8 cellular contexts compared by ENCODE assay signal in genomic region chr10:13162013-13162364, GRCh38. TPM values are rescaled to one million over a fixed set of nuclear protein-coding genes. Genes with fewer than 3 reads are reported as not detected.
DNase-seq lines count a peak whose midpoint lies in the region; ATAC-seq and TF ChIP-seq lines count a peak whose summit lies in the region.

No MANE protein-coding gene starts in this region.

- intact Hi-C loops in Calu3 (cut with micrococcal nuclease; ENCODE audit: unreplicated experiment) = loop anchor here (5.0 kb wide), 1 partner anchor 370 kb away; no protein-coding TSS in a partner anchor

- TF ChIP-seq EP300 in Ishikawa (IDR thresholded peaks at IDR 0.05; ENCODE audit: borderline replicate concordance) = no peak

- H3K27me3 Mint-ChIP-seq in Calu3 (ENCODE audit: unreplicated experiment) = no peaks in the 10 kb centered on the region

- H3K4me3 ChIP-seq in neuron (ENCODE audit: low read length) = peak overlapping the region; percentile 66

- H3K27me3 ChIP-seq in neuron (ENCODE audit: insufficient read depth, low read length) = no peaks in the 10 kb centered on the region

- TF ChIP-seq CTCF in Calu3 (IDR thresholded peaks at IDR 0.05; ENCODE audit: unreplicated experiment) = no peak

- peaks cover 19% of the 10 kb centered on the region for H3K4me1 Mint-ChIP-seq in Calu3 (ENCODE audit: low read depth, unreplicated experiment)

- H3K36me3 Mint-ChIP-seq in Calu3 (ENCODE audit: insufficient read depth, unreplicated experiment) = peaks cover 33% of the 10 kb centered on the region

- ATAC-seq in GM19397 (IDR thresholded peaks at IDR 0.05; ENCODE audit: unreplicated experiment) = no peak
- no peak for ATAC-seq in HG03378 (IDR thresholded peaks at IDR 0.05; ENCODE audit: unreplicated experiment)
- no peak for ATAC-seq in HG03520 (IDR thresholded peaks at IDR 0.05; ENCODE audit: unreplicated experiment)

- H3K9me3 Mint-ChIP-seq in Calu3 (ENCODE audit: low read depth, unreplicated experiment) = no peaks in the 10 kb centered on the region

- no TSS peak for BruUV-seq in Calu3 (replicated peaks; lab: Mats Ljungman, UMichigan)

- H3K4me3 Mint-ChIP-seq in Calu3 (ENCODE audit: low read depth, unreplicated experiment) = peak overlapping the region; percentile 87

- H3K4me1 ChIP-seq in neuron (ENCODE audit: insufficient read depth, low read length) = peaks cover 13% of the 10 kb centered on the region

- no peaks in the 10 kb centered on the region for H3K9me3 ChIP-seq in neuron (ENCODE audit: low read length)

- CTCF ChIA-PET in Calu3 (lab: Charles Lee) = interaction anchor here (0.6 to 1.8 kb wide), 2 partner anchors 14 to 154 kb away, joined by 3 read pairs; no protein-coding TSS in a partner anchor

- peak; percentile 5 for DNase-seq in Calu3
- DNase-seq in cerebellar cortex (ENCODE audit: low spot score) = peak; percentile 11
- no peak for DNase-seq in NK-92 (lab: John Stamatoyannopoulos, UW; ENCODE audit: unreplicated experiment)

- H2AFZ ChIP-seq in neuron (ENCODE audit: low read depth, low read length) = peak overlapping the region; percentile 63

- no peak for TF ChIP-seq RAD21 in Ishikawa (IDR thresholded peaks at IDR 0.05; ENCODE audit: low read depth)

- peak overlapping the region; percentile 68 for H3K27ac Mint-ChIP-seq in Calu3 (ENCODE audit: unreplicated experiment)

- peaks cover 19% of the 10 kb centered on the region for H3K36me3 ChIP-seq in neuron (ENCODE audit: insufficient read depth, low read length)

TF ChIP-seq in Ishikawa, 13 proteins besides CTCF, POLR2A, EP300 and RAD21:
- TF ChIP-seq, protein P1, sequence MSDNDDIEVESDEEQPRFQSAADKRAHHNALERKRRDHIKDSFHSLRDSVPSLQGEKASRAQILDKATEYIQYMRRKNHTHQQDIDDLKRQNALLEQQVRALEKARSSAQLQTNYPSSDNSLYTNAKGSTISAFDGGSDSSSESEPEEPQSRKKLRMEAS (IDR thresholded peaks at IDR 0.05) = 0 out of 2 replicates have a peak, but pooled peaks have one; percentile 4
- TF ChIP-seq TAF1 (IDR thresholded peaks at IDR 0.05; ENCODE audit: low read depth) (no peak), NFIC (IDR thresholded peaks at IDR 0.05) (no peak), CEBPB (IDR thresholded peaks at IDR 0.05) (no peak), CREB1 (IDR thresholded peaks at IDR 0.05; ENCODE audit: low read depth) (no peak)
- TF ChIP-seq, protein P2, sequence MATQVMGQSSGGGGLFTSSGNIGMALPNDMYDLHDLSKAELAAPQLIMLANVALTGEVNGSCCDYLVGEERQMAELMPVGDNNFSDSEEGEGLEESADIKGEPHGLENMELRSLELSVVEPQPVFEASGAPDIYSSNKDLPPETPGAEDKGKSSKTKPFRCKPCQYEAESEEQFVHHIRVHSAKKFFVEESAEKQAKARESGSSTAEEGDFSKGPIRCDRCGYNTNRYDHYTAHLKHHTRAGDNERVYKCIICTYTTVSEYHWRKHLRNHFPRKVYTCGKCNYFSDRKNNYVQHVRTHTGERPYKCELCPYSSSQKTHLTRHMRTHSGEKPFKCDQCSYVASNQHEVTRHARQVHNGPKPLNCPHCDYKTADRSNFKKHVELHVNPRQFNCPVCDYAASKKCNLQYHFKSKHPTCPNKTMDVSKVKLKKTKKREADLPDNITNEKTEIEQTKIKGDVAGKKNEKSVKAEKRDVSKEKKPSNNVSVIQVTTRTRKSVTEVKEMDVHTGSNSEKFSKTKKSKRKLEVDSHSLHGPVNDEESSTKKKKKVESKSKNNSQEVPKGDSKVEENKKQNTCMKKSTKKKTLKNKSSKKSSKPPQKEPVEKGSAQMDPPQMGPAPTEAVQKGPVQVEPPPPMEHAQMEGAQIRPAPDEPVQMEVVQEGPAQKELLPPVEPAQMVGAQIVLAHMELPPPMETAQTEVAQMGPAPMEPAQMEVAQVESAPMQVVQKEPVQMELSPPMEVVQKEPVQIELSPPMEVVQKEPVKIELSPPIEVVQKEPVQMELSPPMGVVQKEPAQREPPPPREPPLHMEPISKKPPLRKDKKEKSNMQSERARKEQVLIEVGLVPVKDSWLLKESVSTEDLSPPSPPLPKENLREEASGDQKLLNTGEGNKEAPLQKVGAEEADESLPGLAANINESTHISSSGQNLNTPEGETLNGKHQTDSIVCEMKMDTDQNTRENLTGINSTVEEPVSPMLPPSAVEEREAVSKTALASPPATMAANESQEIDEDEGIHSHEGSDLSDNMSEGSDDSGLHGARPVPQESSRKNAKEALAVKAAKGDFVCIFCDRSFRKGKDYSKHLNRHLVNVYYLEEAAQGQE (IDR thresholded peaks at IDR 0.05; ENCODE audit: low read depth) = no peak

RNA-seq across cellular contexts. Expression of gene MCM10, which starts 0.6 kb away (rescaled TPM):
- 42.0 and 49.3 TPM in 2 replicates for total RNA-seq in Calu3 (2022)
